In the genomic region with DNA sequence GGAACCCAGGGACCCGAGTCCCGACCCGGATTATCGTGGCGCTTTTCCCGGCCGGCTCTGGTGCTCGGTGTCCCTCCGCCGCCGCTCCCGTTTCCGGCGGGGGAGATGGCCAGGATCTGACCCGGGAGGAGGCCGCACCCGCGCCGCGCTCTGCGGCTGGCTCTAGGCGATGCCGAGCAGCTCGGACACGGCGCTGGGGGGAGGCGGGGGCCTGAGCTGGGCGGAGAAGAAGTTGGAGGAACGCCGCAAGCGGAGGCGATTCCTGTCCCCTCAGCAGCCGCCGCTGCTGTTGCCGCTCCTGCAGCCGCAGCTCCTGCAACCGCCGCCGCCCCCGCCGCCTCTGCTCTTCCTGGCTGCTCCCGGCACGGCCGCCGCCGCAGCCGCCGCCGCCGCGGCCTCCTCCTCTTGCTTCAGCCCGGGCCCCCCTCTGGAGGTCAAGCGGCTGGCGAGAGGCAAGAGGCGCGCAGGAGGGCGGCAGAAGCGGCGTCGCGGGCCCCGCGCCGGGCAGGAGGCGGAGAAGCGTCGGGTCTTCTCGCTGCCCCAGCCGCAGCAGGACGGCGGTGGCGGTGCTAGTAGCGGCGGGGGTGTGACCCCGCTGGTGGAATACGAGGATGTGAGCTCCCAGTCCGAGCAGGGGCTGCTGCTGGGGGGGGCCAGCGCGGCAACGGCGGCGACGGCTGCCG, we compare ENCODE assay signal across 1 cellular context.
TF ChIP-seq lines count a peak whose summit lies in the region.

No MANE protein-coding gene starts in this region.

TF ChIP-seq in HepG2, 621 proteins besides CTCF, POLR2A, EP300 and RAD21 (continued from another document):
- TF ChIP-seq, protein P1, sequence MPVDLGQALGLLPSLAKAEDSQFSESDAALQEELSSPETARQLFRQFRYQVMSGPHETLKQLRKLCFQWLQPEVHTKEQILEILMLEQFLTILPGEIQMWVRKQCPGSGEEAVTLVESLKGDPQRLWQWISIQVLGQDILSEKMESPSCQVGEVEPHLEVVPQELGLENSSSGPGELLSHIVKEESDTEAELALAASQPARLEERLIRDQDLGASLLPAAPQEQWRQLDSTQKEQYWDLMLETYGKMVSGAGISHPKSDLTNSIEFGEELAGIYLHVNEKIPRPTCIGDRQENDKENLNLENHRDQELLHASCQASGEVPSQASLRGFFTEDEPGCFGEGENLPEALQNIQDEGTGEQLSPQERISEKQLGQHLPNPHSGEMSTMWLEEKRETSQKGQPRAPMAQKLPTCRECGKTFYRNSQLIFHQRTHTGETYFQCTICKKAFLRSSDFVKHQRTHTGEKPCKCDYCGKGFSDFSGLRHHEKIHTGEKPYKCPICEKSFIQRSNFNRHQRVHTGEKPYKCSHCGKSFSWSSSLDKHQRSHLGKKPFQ (CRISPR knock-in tag; IDR thresholded peaks at IDR 0.05; ENCODE audit: insufficient replicate concordance), result peak; percentile 50
- TF ChIP-seq, protein P2, sequence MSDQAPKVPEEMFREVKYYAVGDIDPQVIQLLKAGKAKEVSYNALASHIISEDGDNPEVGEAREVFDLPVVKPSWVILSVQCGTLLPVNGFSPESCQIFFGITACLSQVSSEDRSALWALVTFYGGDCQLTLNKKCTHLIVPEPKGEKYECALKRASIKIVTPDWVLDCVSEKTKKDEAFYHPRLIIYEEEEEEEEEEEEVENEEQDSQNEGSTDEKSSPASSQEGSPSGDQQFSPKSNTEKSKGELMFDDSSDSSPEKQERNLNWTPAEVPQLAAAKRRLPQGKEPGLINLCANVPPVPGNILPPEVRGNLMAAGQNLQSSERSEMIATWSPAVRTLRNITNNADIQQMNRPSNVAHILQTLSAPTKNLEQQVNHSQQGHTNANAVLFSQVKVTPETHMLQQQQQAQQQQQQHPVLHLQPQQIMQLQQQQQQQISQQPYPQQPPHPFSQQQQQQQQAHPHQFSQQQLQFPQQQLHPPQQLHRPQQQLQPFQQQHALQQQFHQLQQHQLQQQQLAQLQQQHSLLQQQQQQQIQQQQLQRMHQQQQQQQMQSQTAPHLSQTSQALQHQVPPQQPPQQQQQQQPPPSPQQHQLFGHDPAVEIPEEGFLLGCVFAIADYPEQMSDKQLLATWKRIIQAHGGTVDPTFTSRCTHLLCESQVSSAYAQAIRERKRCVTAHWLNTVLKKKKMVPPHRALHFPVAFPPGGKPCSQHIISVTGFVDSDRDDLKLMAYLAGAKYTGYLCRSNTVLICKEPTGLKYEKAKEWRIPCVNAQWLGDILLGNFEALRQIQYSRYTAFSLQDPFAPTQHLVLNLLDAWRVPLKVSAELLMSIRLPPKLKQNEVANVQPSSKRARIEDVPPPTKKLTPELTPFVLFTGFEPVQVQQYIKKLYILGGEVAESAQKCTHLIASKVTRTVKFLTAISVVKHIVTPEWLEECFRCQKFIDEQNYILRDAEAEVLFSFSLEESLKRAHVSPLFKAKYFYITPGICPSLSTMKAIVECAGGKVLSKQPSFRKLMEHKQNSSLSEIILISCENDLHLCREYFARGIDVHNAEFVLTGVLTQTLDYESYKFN (CRISPR knock-in tag; conservative IDR thresholded peaks at IDR 0.05), result no peak; the same call in 1 of the 2 replicates
- TF ChIP-seq, protein P3, sequence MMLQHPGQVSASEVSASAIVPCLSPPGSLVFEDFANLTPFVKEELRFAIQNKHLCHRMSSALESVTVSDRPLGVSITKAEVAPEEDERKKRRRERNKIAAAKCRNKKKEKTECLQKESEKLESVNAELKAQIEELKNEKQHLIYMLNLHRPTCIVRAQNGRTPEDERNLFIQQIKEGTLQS (CRISPR knock-in tag; IDR thresholded peaks at IDR 0.05), result 0 out of 2 replicates have a peak, but pooled peaks have one; percentile 3
- no peak for TF ChIP-seq ZNF383 (CRISPR knock-in tag; IDR thresholded peaks at IDR 0.05; ENCODE audit: borderline replicate concordance)
- TF ChIP-seq GLI4 (CRISPR knock-in tag; IDR thresholded peaks at IDR 0.05; ENCODE audit: borderline replicate concordance), result peak; percentile 54; the same call in 1 of the 2 replicates
- TF ChIP-seq, protein P4, sequence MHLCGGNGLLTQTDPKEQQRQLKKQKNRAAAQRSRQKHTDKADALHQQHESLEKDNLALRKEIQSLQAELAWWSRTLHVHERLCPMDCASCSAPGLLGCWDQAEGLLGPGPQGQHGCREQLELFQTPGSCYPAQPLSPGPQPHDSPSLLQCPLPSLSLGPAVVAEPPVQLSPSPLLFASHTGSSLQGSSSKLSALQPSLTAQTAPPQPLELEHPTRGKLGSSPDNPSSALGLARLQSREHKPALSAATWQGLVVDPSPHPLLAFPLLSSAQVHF (CRISPR knock-in tag; IDR thresholded peaks at IDR 0.05), result 0 out of 2 replicates have a peak, but pooled peaks have one; percentile 18
- peak; percentile 9; the same call in 1 of the 2 replicates for TF ChIP-seq ZNF557 (CRISPR knock-in tag; IDR thresholded peaks at IDR 0.05)
- 0 out of 2 replicates have a peak, but pooled peaks have one; percentile 25 for TF ChIP-seq ZFP82 (CRISPR knock-in tag; IDR thresholded peaks at IDR 0.05; ENCODE audit: borderline replicate concordance)
- no peak for TF ChIP-seq ZNF260 (CRISPR knock-in tag; IDR thresholded peaks at IDR 0.05; ENCODE audit: borderline replicate concordance, low read depth)
- TF ChIP-seq TAF1 (CRISPR knock-in tag; IDR thresholded peaks at IDR 0.05), result peak; percentile 66
- no peak for TF ChIP-seq RARA (CRISPR knock-in tag; IDR thresholded peaks at IDR 0.05)
- peak; percentile 11; the same call in 1 of the 2 replicates for TF ChIP-seq ZNF746 (CRISPR knock-in tag; IDR thresholded peaks at IDR 0.05)
- 0 out of 2 replicates have a peak, but pooled peaks have one; percentile 40 for TF ChIP-seq MTA1 (CRISPR knock-in tag; IDR thresholded peaks at IDR 0.05; ENCODE audit: borderline replicate concordance)
- peak; percentile 61; the same call in 1 of the 2 replicates for TF ChIP-seq ZNF709 (CRISPR knock-in tag; IDR thresholded peaks at IDR 0.05)
- TF ChIP-seq ZFP36L1 (CRISPR knock-in tag; IDR thresholded peaks at IDR 0.05), result peak; percentile 4; the same call in 1 of the 2 replicates
- TF ChIP-seq GABPA (IDR thresholded peaks at IDR 0.05; ENCODE audit: low read depth, low read length), result no peak
- TF ChIP-seq GABPA (CRISPR knock-in tag; IDR thresholded peaks at IDR 0.05; ENCODE audit: low read depth), result no peak
- 0 out of 2 replicates have a peak, but pooled peaks have one; percentile 14 for TF ChIP-seq ZMAT3 (CRISPR knock-in tag; conservative IDR thresholded peaks at IDR 0.05)
- TF ChIP-seq, protein P5, sequence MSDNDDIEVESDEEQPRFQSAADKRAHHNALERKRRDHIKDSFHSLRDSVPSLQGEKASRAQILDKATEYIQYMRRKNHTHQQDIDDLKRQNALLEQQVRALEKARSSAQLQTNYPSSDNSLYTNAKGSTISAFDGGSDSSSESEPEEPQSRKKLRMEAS (IDR thresholded peaks at IDR 0.05), result 0 out of 2 replicates have a peak, but pooled peaks have one; percentile 8
- no peak for TF ChIP-seq ZNF382 (CRISPR knock-in tag; IDR thresholded peaks at IDR 0.05; ENCODE audit: borderline replicate concordance)
- peak; percentile 9 for TF ChIP-seq AGO1 (IDR thresholded peaks at IDR 0.05; ENCODE audit: low read depth, low read length, poor library complexity, severe bottlenecking)
- TF ChIP-seq KMT2B (CRISPR knock-in tag; IDR thresholded peaks at IDR 0.05), result 0 out of 2 replicates have a peak, but pooled peaks have one; percentile 12
- 0 out of 2 replicates have a peak, but pooled peaks have one; percentile 1 for TF ChIP-seq ZNF589 (CRISPR knock-in tag; conservative IDR thresholded peaks at IDR 0.05)
- TF ChIP-seq, protein P6, sequence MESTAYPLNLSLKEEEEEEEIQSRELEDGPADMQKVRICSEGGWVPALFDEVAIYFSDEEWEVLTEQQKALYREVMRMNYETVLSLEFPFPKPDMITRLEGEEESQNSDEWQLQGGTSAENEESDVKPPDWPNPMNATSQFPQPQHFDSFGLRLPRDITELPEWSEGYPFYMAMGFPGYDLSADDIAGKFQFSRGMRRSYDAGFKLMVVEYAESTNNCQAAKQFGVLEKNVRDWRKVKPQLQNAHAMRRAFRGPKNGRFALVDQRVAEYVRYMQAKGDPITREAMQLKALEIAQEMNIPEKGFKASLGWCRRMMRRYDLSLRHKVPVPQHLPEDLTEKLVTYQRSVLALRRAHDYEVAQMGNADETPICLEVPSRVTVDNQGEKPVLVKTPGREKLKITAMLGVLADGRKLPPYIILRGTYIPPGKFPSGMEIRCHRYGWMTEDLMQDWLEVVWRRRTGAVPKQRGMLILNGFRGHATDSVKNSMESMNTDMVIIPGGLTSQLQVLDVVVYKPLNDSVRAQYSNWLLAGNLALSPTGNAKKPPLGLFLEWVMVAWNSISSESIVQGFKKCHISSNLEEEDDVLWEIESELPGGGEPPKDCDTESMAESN (CRISPR knock-in tag; conservative IDR thresholded peaks at IDR 0.05), result 0 out of 2 replicates have a peak, but pooled peaks have one; percentile 1
- TF ChIP-seq ZNF430 (CRISPR knock-in tag; IDR thresholded peaks at IDR 0.05), result peak; percentile 1; the same call in 1 of the 2 replicates
- TF ChIP-seq, protein P7, sequence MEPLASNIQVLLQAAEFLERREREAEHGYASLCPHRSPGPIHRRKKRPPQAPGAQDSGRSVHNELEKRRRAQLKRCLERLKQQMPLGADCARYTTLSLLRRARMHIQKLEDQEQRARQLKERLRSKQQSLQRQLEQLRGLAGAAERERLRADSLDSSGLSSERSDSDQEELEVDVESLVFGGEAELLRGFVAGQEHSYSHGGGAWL (CRISPR knock-in tag; IDR thresholded peaks at IDR 0.05), result 0 out of 2 replicates have a peak, but pooled peaks have one; percentile 21
- TF ChIP-seq ZNF773 (CRISPR knock-in tag; IDR thresholded peaks at IDR 0.05; ENCODE audit: borderline replicate concordance), result no peak
- TF ChIP-seq, protein P8, sequence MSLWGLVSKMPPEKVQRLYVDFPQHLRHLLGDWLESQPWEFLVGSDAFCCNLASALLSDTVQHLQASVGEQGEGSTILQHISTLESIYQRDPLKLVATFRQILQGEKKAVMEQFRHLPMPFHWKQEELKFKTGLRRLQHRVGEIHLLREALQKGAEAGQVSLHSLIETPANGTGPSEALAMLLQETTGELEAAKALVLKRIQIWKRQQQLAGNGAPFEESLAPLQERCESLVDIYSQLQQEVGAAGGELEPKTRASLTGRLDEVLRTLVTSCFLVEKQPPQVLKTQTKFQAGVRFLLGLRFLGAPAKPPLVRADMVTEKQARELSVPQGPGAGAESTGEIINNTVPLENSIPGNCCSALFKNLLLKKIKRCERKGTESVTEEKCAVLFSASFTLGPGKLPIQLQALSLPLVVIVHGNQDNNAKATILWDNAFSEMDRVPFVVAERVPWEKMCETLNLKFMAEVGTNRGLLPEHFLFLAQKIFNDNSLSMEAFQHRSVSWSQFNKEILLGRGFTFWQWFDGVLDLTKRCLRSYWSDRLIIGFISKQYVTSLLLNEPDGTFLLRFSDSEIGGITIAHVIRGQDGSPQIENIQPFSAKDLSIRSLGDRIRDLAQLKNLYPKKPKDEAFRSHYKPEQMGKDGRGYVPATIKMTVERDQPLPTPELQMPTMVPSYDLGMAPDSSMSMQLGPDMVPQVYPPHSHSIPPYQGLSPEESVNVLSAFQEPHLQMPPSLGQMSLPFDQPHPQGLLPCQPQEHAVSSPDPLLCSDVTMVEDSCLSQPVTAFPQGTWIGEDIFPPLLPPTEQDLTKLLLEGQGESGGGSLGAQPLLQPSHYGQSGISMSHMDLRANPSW (CRISPR knock-in tag; IDR thresholded peaks at IDR 0.05; ENCODE audit: borderline replicate concordance), result no peak
- 0 out of 2 replicates have a peak, but pooled peaks have one; percentile 52 for TF ChIP-seq ZBTB42 (CRISPR knock-in tag; IDR thresholded peaks at IDR 0.05)
- TF ChIP-seq ZNF768 (CRISPR knock-in tag; IDR thresholded peaks at IDR 0.05), result peak; percentile 11; the same call in 1 of the 2 replicates
- peak; percentile 21; the same call in 1 of the 2 replicates for TF ChIP-seq PHF8 (CRISPR knock-in tag; IDR thresholded peaks at IDR 0.05)
- TF ChIP-seq, protein P9, sequence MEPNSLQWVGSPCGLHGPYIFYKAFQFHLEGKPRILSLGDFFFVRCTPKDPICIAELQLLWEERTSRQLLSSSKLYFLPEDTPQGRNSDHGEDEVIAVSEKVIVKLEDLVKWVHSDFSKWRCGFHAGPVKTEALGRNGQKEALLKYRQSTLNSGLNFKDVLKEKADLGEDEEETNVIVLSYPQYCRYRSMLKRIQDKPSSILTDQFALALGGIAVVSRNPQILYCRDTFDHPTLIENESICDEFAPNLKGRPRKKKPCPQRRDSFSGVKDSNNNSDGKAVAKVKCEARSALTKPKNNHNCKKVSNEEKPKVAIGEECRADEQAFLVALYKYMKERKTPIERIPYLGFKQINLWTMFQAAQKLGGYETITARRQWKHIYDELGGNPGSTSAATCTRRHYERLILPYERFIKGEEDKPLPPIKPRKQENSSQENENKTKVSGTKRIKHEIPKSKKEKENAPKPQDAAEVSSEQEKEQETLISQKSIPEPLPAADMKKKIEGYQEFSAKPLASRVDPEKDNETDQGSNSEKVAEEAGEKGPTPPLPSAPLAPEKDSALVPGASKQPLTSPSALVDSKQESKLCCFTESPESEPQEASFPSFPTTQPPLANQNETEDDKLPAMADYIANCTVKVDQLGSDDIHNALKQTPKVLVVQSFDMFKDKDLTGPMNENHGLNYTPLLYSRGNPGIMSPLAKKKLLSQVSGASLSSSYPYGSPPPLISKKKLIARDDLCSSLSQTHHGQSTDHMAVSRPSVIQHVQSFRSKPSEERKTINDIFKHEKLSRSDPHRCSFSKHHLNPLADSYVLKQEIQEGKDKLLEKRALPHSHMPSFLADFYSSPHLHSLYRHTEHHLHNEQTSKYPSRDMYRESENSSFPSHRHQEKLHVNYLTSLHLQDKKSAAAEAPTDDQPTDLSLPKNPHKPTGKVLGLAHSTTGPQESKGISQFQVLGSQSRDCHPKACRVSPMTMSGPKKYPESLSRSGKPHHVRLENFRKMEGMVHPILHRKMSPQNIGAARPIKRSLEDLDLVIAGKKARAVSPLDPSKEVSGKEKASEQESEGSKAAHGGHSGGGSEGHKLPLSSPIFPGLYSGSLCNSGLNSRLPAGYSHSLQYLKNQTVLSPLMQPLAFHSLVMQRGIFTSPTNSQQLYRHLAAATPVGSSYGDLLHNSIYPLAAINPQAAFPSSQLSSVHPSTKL (CRISPR knock-in tag; IDR thresholded peaks at IDR 0.05), result 0 out of 2 replicates have a peak, but pooled peaks have one; percentile 1
- TF ChIP-seq ATF7-NPFF (CRISPR knock-in tag; IDR thresholded peaks at IDR 0.05; ENCODE audit: low read depth), result peak; percentile 71
- no peak for TF ChIP-seq HMGA1 (CRISPR knock-in tag; conservative IDR thresholded peaks at IDR 0.05)
- 0 out of 2 replicates have a peak, but pooled peaks have one; percentile 31 for TF ChIP-seq ZNF749 (CRISPR knock-in tag; IDR thresholded peaks at IDR 0.05; ENCODE audit: borderline replicate concordance)
- TF ChIP-seq ZNF781 (CRISPR knock-in tag; IDR thresholded peaks at IDR 0.05; ENCODE audit: borderline replicate concordance, not compliant biosample characterization), result no peak
- 0 out of 2 replicates have a peak, but pooled peaks have one; percentile 15 for TF ChIP-seq ZNF766 (CRISPR knock-in tag; IDR thresholded peaks at IDR 0.05; ENCODE audit: borderline replicate concordance)
- peak; percentile 76 for TF ChIP-seq ZC3H13 (CRISPR knock-in tag; IDR thresholded peaks at IDR 0.05)
- TF ChIP-seq, protein P10, sequence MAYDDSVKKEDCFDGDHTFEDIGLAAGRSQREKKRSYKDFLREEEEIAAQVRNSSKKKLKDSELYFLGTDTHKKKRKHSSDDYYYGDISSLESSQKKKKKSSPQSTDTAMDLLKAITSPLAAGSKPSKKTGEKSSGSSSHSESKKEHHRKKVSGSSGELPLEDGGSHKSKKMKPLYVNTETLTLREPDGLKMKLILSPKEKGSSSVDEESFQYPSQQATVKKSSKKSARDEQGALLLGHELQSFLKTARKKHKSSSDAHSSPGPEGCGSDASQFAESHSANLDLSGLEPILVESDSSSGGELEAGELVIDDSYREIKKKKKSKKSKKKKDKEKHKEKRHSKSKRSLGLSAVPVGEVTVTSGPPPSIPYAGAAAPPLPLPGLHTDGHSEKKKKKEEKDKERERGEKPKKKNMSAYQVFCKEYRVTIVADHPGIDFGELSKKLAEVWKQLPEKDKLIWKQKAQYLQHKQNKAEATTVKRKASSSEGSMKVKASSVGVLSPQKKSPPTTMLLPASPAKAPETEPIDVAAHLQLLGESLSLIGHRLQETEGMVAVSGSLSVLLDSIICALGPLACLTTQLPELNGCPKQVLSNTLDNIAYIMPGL (CRISPR knock-in tag; IDR thresholded peaks at IDR 0.05; ENCODE audit: borderline replicate concordance in 1 of 2, low read depth in 1 of 2), result peak; percentile 15 to 53; a peak in 3 of 4 replicates
